9 cellular contexts compared by ENCODE assay signal in genomic region chr6:7727951-7728854, GRCh38. TPM values are rescaled to one million over a fixed set of nuclear protein-coding genes. Genes with fewer than 3 reads are reported as not detected.
A peak's percentile ranks its signal among the peaks of the same experiment; 100 is the strongest.
DNase-seq lines count a peak whose midpoint lies in the region; ATAC-seq lines count a peak whose summit lies in the region.
"Had no signal": no experiment of that assay in that cellular context is flagged by ENCODE, and none has a peak within 500 bp of the region (broad histone marks: within the 10 kb centered on the region; RNA-seq: fewer than 3 reads in every experiment).

No MANE protein-coding gene starts in this region.

- H3K9me3 Mint-ChIP-seq in IgD-negative memory B cell, result no peaks in the 10 kb centered on the region
- no peaks in the 10 kb centered on the region for H3K9me3 Mint-ChIP-seq in activated T-helper 17 cell treated with anti-CD3 and anti-CD28 coated beads, Interleukin-2, amount 50 U/mL, for 72 hours

- H3K4me1 ChIP-seq in rectal smooth muscle tissue (ENCODE audit: control insufficient read depth, insufficient read depth, low read length), result peaks cover 11% of the 10 kb centered on the region

- H3K9ac ChIP-seq in rectal smooth muscle tissue (ENCODE audit: low read length), result no peak overlapping the region

- peak; percentile 8 for ATAC-seq in activated T-helper 17 cell treated with anti-CD3 and anti-CD28 coated beads, Interleukin-2, amount 50 U/mL, for 72 hours (replicated peaks)
- ATAC-seq in left ventricle myocardium superior (peak; percentile 25), GM18498 (IDR thresholded peaks at IDR 0.05; ENCODE audit: unreplicated experiment) (no peak)

- H3K4me1 Mint-ChIP-seq in IgD-negative memory B cell, result peaks cover 9 to 14% (median 10%) of the 10 kb centered on the region in 3 donors
- no peaks in the 10 kb centered on the region for H3K4me1 Mint-ChIP-seq in activated T-helper 17 cell treated with anti-CD3 and anti-CD28 coated beads, Interleukin-2, amount 50 U/mL, for 72 hours

- H3K36me3 ChIP-seq in rectal smooth muscle tissue (ENCODE audit: control insufficient read depth, insufficient read depth, low read length), result no peaks in the 10 kb centered on the region

- DNase-seq in EL (peak; percentile 26), left ventricle myocardium superior (peak; percentile 48), pons (ENCODE audit: low spot score) (no peak), NK-92 (lab: John Stamatoyannopoulos, UW; ENCODE audit: unreplicated experiment) (no peak)

- peak overlapping the region in 2 of 3 donors; percentile 67 to 87 for H3K27ac Mint-ChIP-seq in IgD-negative memory B cell
- H3K27ac Mint-ChIP-seq in activated T-helper 17 cell treated with anti-CD3 and anti-CD28 coated beads, Interleukin-2, amount 50 U/mL, for 72 hours, result no peak overlapping the region

- peaks cover 56% of the 10 kb centered on the region for H3K27me3 Mint-ChIP-seq in IgD-negative memory B cell
- peaks cover 54% of the 10 kb centered on the region for H3K27me3 Mint-ChIP-seq in activated T-helper 17 cell treated with anti-CD3 and anti-CD28 coated beads, Interleukin-2, amount 50 U/mL, for 72 hours

- no peak overlapping the region for H3K27ac ChIP-seq in rectal smooth muscle tissue (ENCODE audit: low read depth, low read length)

- H3K4me3 ChIP-seq in rectal smooth muscle tissue (ENCODE audit: low read length), result peak overlapping the region; percentile 54

- peaks cover 24% of the 10 kb centered on the region for H3K27me3 ChIP-seq in rectal smooth muscle tissue (ENCODE audit: control insufficient read depth, insufficient read depth, low read length)

- peak overlapping the region; percentile 79 to 93 (median 84) for H3K4me3 Mint-ChIP-seq in IgD-negative memory B cell
- peak overlapping the region; percentile 54 for H3K4me3 Mint-ChIP-seq in activated T-helper 17 cell treated with anti-CD3 and anti-CD28 coated beads, Interleukin-2, amount 50 U/mL, for 72 hours

- H3K36me3 Mint-ChIP-seq in IgD-negative memory B cell, result no peaks in the 10 kb centered on the region
- no peaks in the 10 kb centered on the region for H3K36me3 Mint-ChIP-seq in activated T-helper 17 cell treated with anti-CD3 and anti-CD28 coated beads, Interleukin-2, amount 50 U/mL, for 72 hours (ENCODE audit: low read depth)

- intact Hi-C loops in left ventricle myocardium superior (cut with micrococcal nuclease), result no loop called here

RNA-seq across cellular contexts. Expression of gene BMP6, which starts 2.3 kb away (rescaled TPM):
- 0.89 TPM for polyA plus RNA-seq in IgD-negative memory B cell
- under 1 TPM in 1 of 2 donors, not detected in 1; 0.21 TPM for total RNA-seq in activated T-helper 17 cell treated with anti-CD3 and anti-CD28 coated beads, Interleukin-2, amount 50 U/mL, for 72 hours
- 2.7 TPM for total RNA-seq in left ventricle myocardium superior
- total RNA-seq: RPMI7951 had no signal

Comparison
In these comparisons a context has a peak if more than half of its experiments do, and no peak if none do; other contexts are left out.
1. DNase-seq: peak in EL (single experiment) and left ventricle myocardium superior (single experiment); none in pons (single experiment) and NK-92 (single experiment).